25 cellular contexts compared by ENCODE assay signal in the genomic region with DNA sequence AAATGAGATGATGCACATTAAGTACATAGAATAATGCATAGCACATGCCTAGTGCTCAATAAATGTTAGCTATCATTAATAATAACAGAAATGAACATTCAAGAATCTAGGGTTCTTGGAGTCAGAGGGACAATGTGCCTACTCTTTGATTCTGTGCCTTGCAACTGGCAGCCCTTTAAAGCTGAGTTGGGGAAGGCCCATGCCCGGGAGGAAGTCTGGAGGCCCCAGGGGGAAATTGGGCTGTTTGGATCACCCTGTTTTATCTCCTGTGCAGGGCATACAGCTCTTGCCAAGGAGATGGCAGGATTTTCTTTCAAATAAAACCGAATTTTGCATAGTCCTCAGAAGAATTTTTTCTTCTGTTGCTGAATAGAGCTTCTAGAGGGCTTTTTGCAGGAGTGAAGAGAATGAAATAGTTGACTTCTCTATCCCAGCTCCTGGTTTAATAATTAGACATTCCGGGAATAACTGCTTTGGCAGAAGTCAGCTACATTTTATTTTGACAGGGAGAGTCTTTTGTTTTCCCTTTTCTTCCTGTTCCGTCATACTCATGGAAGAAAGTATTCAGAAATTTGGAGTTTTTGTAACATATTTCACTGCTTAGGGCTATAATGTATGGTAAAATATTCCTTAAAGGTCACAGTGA. TPM values are rescaled to one million over a fixed set of nuclear protein-coding genes. Genes with fewer than 3 reads are reported as not detected.
"Had no signal": no experiment of that assay in that cellular context is flagged by ENCODE, and none has a peak within 500 bp of the region (broad histone marks: within the 10 kb centered on the region; RNA-seq: fewer than 3 reads in every experiment).

No MANE protein-coding gene starts in this region.

- H3K36me3 Mint-ChIP-seq: activated naive CD4-positive, alpha-beta T cell treated with anti-CD3 and anti-CD28 coated beads, Interleukin-2, amount 50 U/mL, for 72 hours; natural killer cell had no signal

- H3K4me3 Mint-ChIP-seq: activated CD4-positive, alpha-beta T cell treated with anti-CD3 and anti-CD28 coated beads, Interleukin-2, amount 10 ng/mL, durations not matched to agents 7 days and 5 days; activated CD8-positive, alpha-beta T cell treated with anti-CD3 and anti-CD28 coated beads for 36 hours; natural killer cell; stimulated activated naive CD8-positive, alpha-beta T cell treated with anti-CD3 and anti-CD28 coated beads, Interleukin-15, Interleukin-2, amounts not matched to agents 100 ng/mL and 50 ng/mL, for 24 hours had no signal

- DNase-seq: activated CD4-positive, alpha-beta T cell treated with anti-CD3 and anti-CD28 coated beads, Interleukin-2, amount 10 ng/mL, durations not matched to agents 7 days and 5 days; activated CD4-positive, CD25-positive, alpha-beta regulatory T cell treated with anti-CD3 and anti-CD28 coated beads, Interleukin-2, amount 50 U/mL, for 72 hours; activated CD8-positive, alpha-beta T cell treated with anti-CD3 and anti-CD28 coated beads for 36 hours; aorta; cerebellar nuclear complex; erythroblast; foreskin fibroblast; left colon; midbrain; natural killer cell; ovary; psoas muscle; right cardiac atrium; SK-N-SH; stimulated activated CD4-positive, alpha-beta T cell treated with anti-CD3 and anti-CD28 coated beads, Interleukin-12 subunit alpha, Interleukin-12 subunit beta, amount 100 ng/mL, for 4 hours; stimulated activated CD4-positive, alpha-beta T cell treated with anti-CD3 and anti-CD28 coated beads, Interleukin-4, amount 100 ng/mL, for 4 hours; substantia nigra; trophoblast cell; uterus had no signal

- H3K9me3 Mint-ChIP-seq: activated CD4-positive, alpha-beta T cell treated with anti-CD3 and anti-CD28 coated beads, Interleukin-2, amount 10 ng/mL, durations not matched to agents 7 days and 5 days; activated CD8-positive, alpha-beta T cell treated with anti-CD3 and anti-CD28 coated beads for 36 hours; activated naive CD4-positive, alpha-beta T cell treated with anti-CD3 and anti-CD28 coated beads, Interleukin-2, amount 50 U/mL, for 72 hours; natural killer cell; stimulated activated naive CD8-positive, alpha-beta T cell treated with anti-CD3 and anti-CD28 coated beads, Interleukin-15, Interleukin-2, amounts not matched to agents 100 ng/mL and 50 ng/mL, for 24 hours had no signal

- H3K4me1 ChIP-seq: psoas muscle, uterus had no signal

- H2AFZ ChIP-seq: hepatocyte had no signal

- H3K36me3 ChIP-seq: ovary, uterus had no signal

- H3K9ac ChIP-seq: SK-N-SH had no signal

- H3K79me2 ChIP-seq: hepatocyte had no signal

- ATAC-seq: activated CD8-positive, alpha-beta T cell treated with anti-CD3 and anti-CD28 coated beads for 36 hours; activated naive CD4-positive, alpha-beta T cell treated with anti-CD3 and anti-CD28 coated beads, Interleukin-2, amount 50 U/mL, for 72 hours; left colon; natural killer cell; psoas muscle; right cardiac atrium had no signal

- H3K4me1 Mint-ChIP-seq: activated CD4-positive, alpha-beta T cell treated with anti-CD3 and anti-CD28 coated beads, Interleukin-2, amount 10 ng/mL, durations not matched to agents 7 days and 5 days; natural killer cell had no signal

- H3K27ac Mint-ChIP-seq: activated CD4-positive, alpha-beta T cell treated with anti-CD3 and anti-CD28 coated beads, Interleukin-2, amount 10 ng/mL, durations not matched to agents 7 days and 5 days; activated CD8-positive, alpha-beta T cell treated with anti-CD3 and anti-CD28 coated beads for 36 hours; activated naive CD4-positive, alpha-beta T cell treated with anti-CD3 and anti-CD28 coated beads, Interleukin-2, amount 50 U/mL, for 72 hours; natural killer cell; stimulated activated naive CD8-positive, alpha-beta T cell treated with anti-CD3 and anti-CD28 coated beads, Interleukin-15, Interleukin-2, amounts not matched to agents 100 ng/mL and 50 ng/mL, for 24 hours had no signal

- H3K4me2 ChIP-seq: hepatocyte, SK-N-SH had no signal

- H3K27ac ChIP-seq: hepatocyte, ovary, psoas muscle, uterus, VCaP had no signal

- H3K27me3 Mint-ChIP-seq: activated CD4-positive, alpha-beta T cell treated with anti-CD3 and anti-CD28 coated beads, Interleukin-2, amount 10 ng/mL, durations not matched to agents 7 days and 5 days; stimulated activated naive CD8-positive, alpha-beta T cell treated with anti-CD3 and anti-CD28 coated beads, Interleukin-15, Interleukin-2, amounts not matched to agents 100 ng/mL and 50 ng/mL, for 24 hours had no signal

- H3K27me3 ChIP-seq: hepatocyte, ovary, uterus had no signal

- H3K9me3 ChIP-seq: ovary, psoas muscle, SK-N-SH, uterus had no signal

- H3K4me3 ChIP-seq: hepatocyte, ovary, psoas muscle, uterus had no signal

- FAIRE-seq: bronchial epithelial cell had no signal

RNA-seq across cellular contexts. Expression of gene KCNAB1, which starts 18.0 kb away (rescaled TPM):
- total RNA-seq: activated CD4-positive, alpha-beta T cell treated with anti-CD3 and anti-CD28 coated beads, Interleukin-2, amount 10 ng/mL, durations not matched to agents 7 days and 5 days; activated CD8-positive, alpha-beta T cell treated with anti-CD3 and anti-CD28 coated beads for 36 hours; activated naive CD4-positive, alpha-beta T cell treated with anti-CD3 and anti-CD28 coated beads, Interleukin-2, amount 50 U/mL, for 72 hours; natural killer cell; T-helper 2 cell treated with Interferon-gamma antibody and Interleukin-4, amounts not matched to agents 100 ng/mL and 5 ng/mL, for 36 hours had no signal
